29 cellular contexts compared by ENCODE assay signal in genomic region chr5:165495829-165496380, GRCh38.
DNase-seq lines count a peak whose midpoint lies in the region; ATAC-seq and TF ChIP-seq lines count a peak whose summit lies in the region.
"Had no signal": no experiment of that assay in that cellular context is flagged by ENCODE, and none has a peak within 500 bp of the region (broad histone marks: within the 10 kb centered on the region; RNA-seq: fewer than 3 reads in every experiment).

No MANE protein-coding gene starts in this region.

- peak; percentile 35; the same call in 1 of the 2 replicates for ATAC-seq in IMR-90 (ENCODE audit: low read depth)
- no peak for ATAC-seq in GM21526 (IDR thresholded peaks at IDR 0.05; ENCODE audit: low FRiP score, unreplicated experiment)
- ATAC-seq in HG03460 (IDR thresholded peaks at IDR 0.05; ENCODE audit: unreplicated experiment) = no peak
- ATAC-seq: activated CD4-positive, CD25-positive, alpha-beta regulatory T cell treated with anti-CD3 and anti-CD28 coated beads, Interleukin-2, amount 50 U/mL, for 24 hours; activated CD8-positive, alpha-beta T cell treated with anti-CD3 and anti-CD28 coated beads, Interleukin-2, amount 10 ng/mL, durations not matched to agents 7 days and 5 days; activated T-cell treated with anti-CD3 and anti-CD28 coated beads, Interleukin-2, amount 50 U/mL, for 4 hours; foreskin keratinocyte; natural killer cell treated with Interleukin-12 subunit alpha and Interleukin-12 subunit beta and Interleukin-15 and Interleukin-18, amount 100 ng/mL, for 72 hours; SK-N-SH treated with all-trans-retinoic acid at 6 μM for 48 hours; stimulated activated effector memory CD8-positive, alpha-beta T cell treated with anti-CD3 and anti-CD28 coated beads, Interleukin-12 subunit alpha, Interleukin-12 subunit beta, amount 100 ng/mL, for 72 hours had no signal

- no peak overlapping the region for H3K23ac ChIP-seq in IMR-90 (ENCODE audit: low read depth, low read length)

- dilution Hi-C loops in IMR-90 (cut with HindIII; ENCODE audit: low sequenced_read_pairs, unreplicated experiment) = no loop called here

- H3K27ac Mint-ChIP-seq in mesothelial cell of epicardium (peak overlapping the region; percentile 40), HFFc6 (no peak overlapping the region)
- H3K27ac Mint-ChIP-seq: activated CD8-positive, alpha-beta T cell treated with anti-CD3 and anti-CD28 coated beads, Interleukin-2, amount 10 ng/mL, durations not matched to agents 7 days and 5 days; brain; CD14-positive monocyte; endodermal cell; natural killer cell treated with Interleukin-12 subunit alpha and Interleukin-12 subunit beta and Interleukin-15 and Interleukin-18, amount 100 ng/mL, for 72 hours; stimulated activated effector memory CD8-positive, alpha-beta T cell treated with anti-CD3 and anti-CD28 coated beads, Interleukin-12 subunit alpha, Interleukin-12 subunit beta, amount 100 ng/mL, for 72 hours had no signal

- H4K20me1 ChIP-seq in IMR-90 (ENCODE audit: insufficient read depth, low read length) (no peaks in the 10 kb centered on the region), fibroblast of lung (ENCODE audit: control insufficient read depth, extremely low read depth, insufficient read depth, low read length) (no peaks in the 10 kb centered on the region)

- H3K27me3 Mint-ChIP-seq in mesothelial cell of epicardium (ENCODE audit: low read depth) = no peaks in the 10 kb centered on the region
- H3K27me3 Mint-ChIP-seq in HFFc6 (ENCODE audit: insufficient read depth) = no peaks in the 10 kb centered on the region
- H3K27me3 Mint-ChIP-seq: natural killer cell treated with Interleukin-12 subunit alpha and Interleukin-12 subunit beta and Interleukin-15 and Interleukin-18, amount 100 ng/mL, for 72 hours had no signal

- BruUV-seq in IMR-90 (replicated peaks; lab: Mats Ljungman, UMichigan) = no TSS peak

- no peaks in the 10 kb centered on the region for H3K79me2 ChIP-seq in fibroblast of lung (ENCODE audit: control insufficient read depth, insufficient read depth, low read length)

- no peak overlapping the region for H3K18ac ChIP-seq in IMR-90 (ENCODE audit: low read depth, low read length)

- no peak overlapping the region for H2AK5ac ChIP-seq in IMR-90 (ENCODE audit: low read depth, low read length)

- H4K5ac ChIP-seq in IMR-90 (ENCODE audit: low read depth, low read length) = no peak overlapping the region

- H3K4me2 ChIP-seq in IMR-90 (ENCODE audit: low read depth, low read length) (no peak overlapping the region), fibroblast of lung (ENCODE audit: extremely low read depth, insufficient read depth, low read length) (no peak overlapping the region)

- no peak overlapping the region for H4K91ac ChIP-seq in IMR-90 (ENCODE audit: insufficient read depth, low read depth, low read length)

- no peak overlapping the region for H3K9ac ChIP-seq in IMR-90 (ENCODE audit: low read depth, low read length)
- H3K9ac ChIP-seq in fibroblast of lung (ENCODE audit: insufficient read depth, low read length) = no peak overlapping the region

- in situ Hi-C loops in IMR-90 (cut with MboI; ENCODE audit: low sequenced_read_pairs) = no loop called here

- peaks cover 12% of the 10 kb centered on the region for H3K4me1 Mint-ChIP-seq in mesothelial cell of epicardium
- H3K4me1 Mint-ChIP-seq in HFFc6 (ENCODE audit: low read depth) = no peaks in the 10 kb centered on the region
- H3K4me1 Mint-ChIP-seq: stimulated activated effector memory CD8-positive, alpha-beta T cell treated with anti-CD3 and anti-CD28 coated beads, Interleukin-12 subunit alpha, Interleukin-12 subunit beta, amount 100 ng/mL, for 72 hours had no signal

- TF ChIP-seq CTCF in IMR-90 (conservative IDR thresholded peaks at IDR 0.05; ENCODE audit: low read depth, low read length) (no peak), fibroblast of lung (conservative IDR thresholded peaks at IDR 0.05 in 1 of 2, IDR thresholded peaks at IDR 0.05 in 1 of 2; ENCODE audit: low read depth in 1 of 2, low read length in 2 of 2) (no peak), mesothelial cell of epicardium (IDR thresholded peaks at IDR 0.05; ENCODE audit: unreplicated experiment) (no peak), HFFc6 (IDR thresholded peaks at IDR 0.05) (no peak)

- H3K9me3 ChIP-seq in IMR-90 (ENCODE audit: control insufficient read depth, insufficient read depth, low read length) (no peaks in the 10 kb centered on the region), fibroblast of lung (ENCODE audit: control insufficient read depth, insufficient read depth, low read depth, low read length) (no peaks in the 10 kb centered on the region)
- H3K9me3 ChIP-seq: ovary, sigmoid colon had no signal

- H3K36me3 ChIP-seq in IMR-90 (ENCODE audit: control insufficient read depth, insufficient read depth, low read length) (no peaks in the 10 kb centered on the region), fibroblast of lung (ENCODE audit: control insufficient read depth, insufficient read depth, low read length) (no peaks in the 10 kb centered on the region)
- H3K36me3 ChIP-seq: ovary, sigmoid colon had no signal

- TF ChIP-seq POLR2A in IMR-90 (IDR thresholded peaks at IDR 0.05; ENCODE audit: low read depth, low read length) = no peak

- H3K4ac ChIP-seq in IMR-90 (ENCODE audit: low read depth, low read length) = no peak overlapping the region

- POLR2A ChIA-PET in IMR-90 (lab: Charles Lee; ENCODE audit: unreplicated experiment) = no interaction called here

- H3K4me3 Mint-ChIP-seq in mesothelial cell of epicardium (no peak overlapping the region), HFFc6 (no peak overlapping the region)
- H3K4me3 Mint-ChIP-seq: activated CD8-positive, alpha-beta T cell treated with anti-CD3 and anti-CD28 coated beads, Interleukin-2, amount 10 ng/mL, durations not matched to agents 7 days and 5 days; activated T-cell treated with anti-CD3 and anti-CD28 coated beads, Interleukin-2, amount 50 U/mL, for 4 hours; brain; CD14-positive monocyte; endodermal cell; natural killer cell treated with Interleukin-12 subunit alpha and Interleukin-12 subunit beta and Interleukin-15 and Interleukin-18, amount 100 ng/mL, for 72 hours; stimulated activated effector memory CD8-positive, alpha-beta T cell treated with anti-CD3 and anti-CD28 coated beads, Interleukin-12 subunit alpha, Interleukin-12 subunit beta, amount 100 ng/mL, for 72 hours had no signal

- DNase-seq in IMR-90 = peak; percentile 22
- peak; percentile 68 for DNase-seq in OCI-M1 (lab: John Stamatoyannopoulos, UW)
- DNase-seq in fibroblast of lung (ENCODE audit: low read depth in 2 of 2) = peak; percentile 43 to 82
- DNase-seq in mesothelial cell of epicardium (ENCODE audit: low spot score in 2 of 2, unreplicated experiment in 2 of 2) = no peak
- no peak for DNase-seq in HFFc6
- no peak for DNase-seq in DMS53 (lab: John Stamatoyannopoulos, UW)
- DNase-seq: activated CD8-positive, alpha-beta T cell treated with anti-CD3 and anti-CD28 coated beads, Interleukin-2, amount 10 ng/mL, durations not matched to agents 7 days and 5 days; activated naive CD4-positive, alpha-beta T cell treated with anti-CD3 and anti-CD28 coated beads, Interleukin-2, amount 50 U/mL, for 16 hours; activated T-cell treated with anti-CD3 and anti-CD28 coated beads, Interleukin-2, amount 50 U/mL, for 4 hours; endodermal cell; foreskin keratinocyte; kidney; mesendoderm; NCI-H1105; NCI-H2081 treated with DMSO at 0.1 percent for 48 hours; NCI-H446; NK-92 treated with Interleukin-12 subunit alpha and Interleukin-12 subunit beta, amount 100 ng/mL, for 24 hours; ovary; sigmoid colon had no signal

- CTCF ChIA-PET in IMR-90 (lab: Yijun Ruan, JAX) = no interaction called here

- no peaks in the 10 kb centered on the region for H3K79me1 ChIP-seq in IMR-90 (ENCODE audit: low read depth in 1 of 2, low read length in 2 of 2)

- H3K56ac ChIP-seq in IMR-90 (ENCODE audit: extremely low read depth, insufficient read depth, low read length) = no peak overlapping the region

- H2BK20ac ChIP-seq in IMR-90 (ENCODE audit: low read depth, low read length) = no peak overlapping the region

- no peak overlapping the region for H2BK5ac ChIP-seq in IMR-90 (ENCODE audit: low read depth, low read length, poor library complexity, severe bottlenecking)

- no peak overlapping the region for H2BK120ac ChIP-seq in IMR-90 (ENCODE audit: low read depth, low read length)

- H2BK15ac ChIP-seq in IMR-90 (ENCODE audit: low read depth, low read length) = no peak overlapping the region

- H3K4me3 ChIP-seq in IMR-90 (ENCODE audit: insufficient read depth, low read depth, low read length) = no peak overlapping the region
- H3K4me3 ChIP-seq in fibroblast of lung (replicated peaks in 1 of 4; ENCODE audit: control extremely low read depth in 1 of 4, insufficient read depth in 1 of 4, low read depth in 3 of 4, low read length in 4 of 4) = no peak overlapping the region
- H3K4me3 ChIP-seq: coronary artery, ovary, sigmoid colon had no signal

- no peaks in the 10 kb centered on the region for H3K4me1 ChIP-seq in IMR-90 (ENCODE audit: control insufficient read depth, insufficient read depth, low read length)
- no peaks in the 10 kb centered on the region for H3K4me1 ChIP-seq in fibroblast of lung (ENCODE audit: control insufficient read depth, extremely low read depth, insufficient read depth, low read length)
- H3K4me1 ChIP-seq: foreskin keratinocyte, sigmoid colon had no signal

- H3K9me3 Mint-ChIP-seq in mesothelial cell of epicardium (peaks cover 9% of the 10 kb centered on the region), HFFc6 (peaks cover 47% of the 10 kb centered on the region)

- TF ChIP-seq RAD21 in IMR-90 (IDR thresholded peaks at IDR 0.05; ENCODE audit: low read length) = no peak

- no peaks in the 10 kb centered on the region for H3K27me3 ChIP-seq in IMR-90 (ENCODE audit: control insufficient read depth, insufficient read depth, low read length)
- H3K27me3 ChIP-seq in fibroblast of lung (ENCODE audit: control insufficient read depth, insufficient read depth, low read length) = no peaks in the 10 kb centered on the region
- H3K27me3 ChIP-seq: foreskin keratinocyte, ovary, sigmoid colon had no signal

- no peak overlapping the region for H2AFZ ChIP-seq in IMR-90 (replicated peaks; ENCODE audit: low read length, poor library complexity)
- H2AFZ ChIP-seq in fibroblast of lung (ENCODE audit: low read length) = no peak overlapping the region

- no peak overlapping the region for H3K27ac ChIP-seq in IMR-90 (ENCODE audit: insufficient read depth, low read length)
- no peak overlapping the region for H3K27ac ChIP-seq in fibroblast of lung (ENCODE audit: insufficient read depth, low read length)
- H3K27ac ChIP-seq: coronary artery, foreskin keratinocyte, HL-60, ovary, sigmoid colon had no signal

- intact Hi-C loops in IMR-90 (cut with micrococcal nuclease) = no loop called here

- H3K36me3 Mint-ChIP-seq in mesothelial cell of epicardium (no peaks in the 10 kb centered on the region), HFFc6 (ENCODE audit: low read depth) (no peaks in the 10 kb centered on the region)
- H3K36me3 Mint-ChIP-seq: brain; CD14-positive monocyte; natural killer cell treated with Interleukin-12 subunit alpha and Interleukin-12 subunit beta and Interleukin-15 and Interleukin-18, amount 100 ng/mL, for 72 hours; stimulated activated effector memory CD8-positive, alpha-beta T cell treated with anti-CD3 and anti-CD28 coated beads, Interleukin-12 subunit alpha, Interleukin-12 subunit beta, amount 100 ng/mL, for 72 hours had no signal

- H2AK9ac ChIP-seq in IMR-90 (replicated peaks; ENCODE audit: low read depth, low read length, poor library complexity) = no peak overlapping the region

- no peak overlapping the region for H3K14ac ChIP-seq in IMR-90 (replicated peaks; ENCODE audit: low read depth, low read length)

- no peak overlapping the region for H4K8ac ChIP-seq in IMR-90 (ENCODE audit: low read depth in 2 of 2, low read length in 2 of 2)

- no CpG with 5 or more reads among the region's 5 CpGs for WGBS in IMR-90 (ENCODE audit: extremely low coverage in 2 of 2, insufficient read length in 1 of 2), 2 experiments

- H3K9me1 ChIP-seq in IMR-90 (ENCODE audit: insufficient read depth, low read length) = no peaks in the 10 kb centered on the region

Comparison
In these comparisons a context has a peak if more than half of its experiments do, and no peak if none do; other contexts are left out.
1. DNase-seq: peak in IMR-90 (single experiment), OCI-M1 (single experiment) and fibroblast of lung (2 of 2); none in mesothelial cell of epicardium (0 of 2), HFFc6 (single experiment) and DMS53 (single experiment).